ENCODE assay signal across 17 cellular contexts in the genomic region with DNA sequence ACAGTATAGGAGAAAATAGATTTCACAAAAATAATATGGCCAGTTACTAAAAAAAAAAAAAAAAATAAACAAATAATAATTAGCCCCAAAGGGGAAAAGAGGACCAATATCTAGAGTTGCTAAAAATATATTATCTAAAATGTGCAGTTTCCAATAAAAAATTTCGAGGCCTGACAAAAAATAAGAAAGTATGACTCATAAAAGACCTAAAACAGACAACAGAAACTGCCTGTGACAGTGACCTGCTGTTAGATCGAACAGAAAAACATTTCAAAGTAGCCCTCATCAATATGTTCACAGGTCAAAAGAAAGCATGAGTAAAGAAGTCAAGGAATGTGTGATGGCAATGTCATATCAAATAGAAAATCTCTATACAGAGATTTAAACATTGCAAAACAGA. TPM values are rescaled to one million over a fixed set of nuclear protein-coding genes. Genes with fewer than 3 reads are reported as not detected.
A peak's percentile ranks its signal among the peaks of the same experiment; 100 is the strongest.
DNase-seq lines count a peak whose midpoint lies in the region; ATAC-seq and TF ChIP-seq lines count a peak whose summit lies in the region.
"Had no signal": no experiment of that assay in that cellular context is flagged by ENCODE, and none has a peak within 500 bp of the region (broad histone marks: within the 10 kb centered on the region; RNA-seq: fewer than 3 reads in every experiment).

No MANE protein-coding gene starts in this region.

- DNase-seq in mammary epithelial cell, result no peak
- no peak for DNase-seq in activated gamma-delta T cell (lab: John Stamatoyannopoulos, UW)
- no peak for DNase-seq in body of pancreas
- no peak for DNase-seq in osteocyte (ENCODE audit: extremely low spot score, unreplicated experiment)
- DNase-seq: activated CD4-positive, alpha-beta T cell treated with anti-CD3 and anti-CD28 coated beads, Interleukin-2, amount 10 ng/mL, durations not matched to agents 7 days and 5 days; activated naive CD8-positive, alpha-beta T cell treated with anti-CD3 and anti-CD28 coated beads, Interleukin-2, amount 50 U/mL, for 24 hours; activated T-cell treated with anti-CD3 and anti-CD28 coated beads, Interleukin-2, amount 50 U/mL, for 1 hour; cerebellar nuclear complex; NCI-H2029 treated with DMSO at 0.1 percent for 48 hours; NCI-H526 treated with DMSO at 0.1 percent for 48 hours; Right ventricle myocardium superior had no signal

- H3K9me3 ChIP-seq in mammary epithelial cell (replicated peaks; ENCODE audit: insufficient read depth, low read length) (no peaks in the 10 kb centered on the region), body of pancreas (no peaks in the 10 kb centered on the region)

- 21% methylated on average over 2 of the region's 2 CpGs for WGBS in mammary epithelial cell (ENCODE audit: low coverage, missing lambda C conversion rate)
- 59 to 63% methylated on average over 2 of the region's 2 CpGs for WGBS in body of pancreas, 2 donors

- H3K27me3 Mint-ChIP-seq in osteocyte (ENCODE audit: unreplicated experiment), result peaks cover 7% of the 10 kb centered on the region

- H3K36me3 ChIP-seq in mammary epithelial cell (ENCODE audit: insufficient read depth, low read length) (no peaks in the 10 kb centered on the region), body of pancreas (replicated peaks in 1 of 2; ENCODE audit: insufficient read depth in 1 of 2, low read depth in 2 of 2) (no peaks in the 10 kb centered on the region)

- TF ChIP-seq POLR2A in body of pancreas (IDR thresholded peaks at IDR 0.05), result no peak

- no peak overlapping the region for H3K9ac ChIP-seq in mammary epithelial cell (ENCODE audit: insufficient read depth, low read length)

- H3K4me1 ChIP-seq in mammary epithelial cell (ENCODE audit: insufficient read depth, low read length) (no peaks in the 10 kb centered on the region), body of pancreas (no peaks in the 10 kb centered on the region)

- H3K27ac ChIP-seq in mammary epithelial cell (ENCODE audit: insufficient read depth, low read depth, low read length), result no peak overlapping the region
- no peak overlapping the region for H3K27ac ChIP-seq in body of pancreas

- peaks cover 3% of the 10 kb centered on the region for H3K27me3 ChIP-seq in mammary epithelial cell (ENCODE audit: insufficient read depth, low read length)
- no peaks in the 10 kb centered on the region for H3K27me3 ChIP-seq in body of pancreas

- H3K9me3 Mint-ChIP-seq in osteocyte (ENCODE audit: unreplicated experiment), result no peaks in the 10 kb centered on the region
- H3K9me3 Mint-ChIP-seq: activated CD4-positive, alpha-beta T cell treated with anti-CD3 and anti-CD28 coated beads, Interleukin-2, amount 10 ng/mL, durations not matched to agents 7 days and 5 days; activated naive CD8-positive, alpha-beta T cell treated with anti-CD3 and anti-CD28 coated beads, Interleukin-2, amount 50 U/mL, for 24 hours had no signal

- H2AFZ ChIP-seq in mammary epithelial cell (ENCODE audit: low read depth, low read length), result no peak overlapping the region

- TF ChIP-seq CTCF in mammary epithelial cell (conservative IDR thresholded peaks at IDR 0.05 in 1 of 2, IDR thresholded peaks at IDR 0.05 in 1 of 2; ENCODE audit: extremely low read depth in 1 of 2, insufficient read depth in 1 of 2, low read depth in 1 of 2, low read length in 2 of 2) (no peak), body of pancreas (IDR thresholded peaks at IDR 0.05) (no peak), osteocyte (IDR thresholded peaks at IDR 0.05) (no peak)

- no TSS peak for BruUV-seq in mammary epithelial cell (replicated peaks; lab: Mats Ljungman, UMichigan)

- no peaks in the 10 kb centered on the region for H3K36me3 Mint-ChIP-seq in osteocyte (ENCODE audit: unreplicated experiment)
- H3K36me3 Mint-ChIP-seq: natural killer cell treated with Interleukin-12 subunit alpha and Interleukin-12 subunit beta and Interleukin-15 and Interleukin-18, amount 100 ng/mL, for 72 hours had no signal

- ATAC-seq in GM18520 (IDR thresholded peaks at IDR 0.05; ENCODE audit: unreplicated experiment), result peak; percentile 45
- peak; percentile 43 for ATAC-seq in GM21360 (IDR thresholded peaks at IDR 0.05; ENCODE audit: unreplicated experiment)
- peak; percentile 59 for ATAC-seq in HG02852 (IDR thresholded peaks at IDR 0.05; ENCODE audit: unreplicated experiment)
- ATAC-seq in HG03442 (IDR thresholded peaks at IDR 0.05; ENCODE audit: unreplicated experiment), result peak; percentile 43
- no peak for ATAC-seq in body of pancreas
- ATAC-seq: activated naive CD8-positive, alpha-beta T cell treated with anti-CD3 and anti-CD28 coated beads, Interleukin-2, amount 50 U/mL, for 24 hours; natural killer cell treated with Interleukin-12 subunit alpha and Interleukin-12 subunit beta and Interleukin-15 and Interleukin-18, amount 100 ng/mL, for 72 hours had no signal

- CTCF ChIA-PET in mammary epithelial cell (lab: Charles Lee; ENCODE audit: low non-redundant PET), result no interaction called here

- dilution Hi-C loops in mammary epithelial cell (cut with HindIII; ENCODE audit: low sequenced_read_pairs), result no loop called here

- H3K4me3 Mint-ChIP-seq in osteocyte (ENCODE audit: unreplicated experiment), result no peak overlapping the region
- H3K4me3 Mint-ChIP-seq: activated CD4-positive, alpha-beta T cell treated with anti-CD3 and anti-CD28 coated beads, Interleukin-2, amount 10 ng/mL, durations not matched to agents 7 days and 5 days; activated naive CD8-positive, alpha-beta T cell treated with anti-CD3 and anti-CD28 coated beads, Interleukin-2, amount 50 U/mL, for 24 hours; natural killer cell treated with Interleukin-12 subunit alpha and Interleukin-12 subunit beta and Interleukin-15 and Interleukin-18, amount 100 ng/mL, for 72 hours had no signal

- no peak overlapping the region for H3K27ac Mint-ChIP-seq in osteocyte (ENCODE audit: unreplicated experiment)
- H3K27ac Mint-ChIP-seq: activated CD4-positive, alpha-beta T cell treated with anti-CD3 and anti-CD28 coated beads, Interleukin-2, amount 10 ng/mL, durations not matched to agents 7 days and 5 days; activated naive CD8-positive, alpha-beta T cell treated with anti-CD3 and anti-CD28 coated beads, Interleukin-2, amount 50 U/mL, for 24 hours; natural killer cell treated with Interleukin-12 subunit alpha and Interleukin-12 subunit beta and Interleukin-15 and Interleukin-18, amount 100 ng/mL, for 72 hours had no signal

- H4K20me1 ChIP-seq in mammary epithelial cell (ENCODE audit: insufficient read depth, low read length), result no peaks in the 10 kb centered on the region

- peaks cover 6% of the 10 kb centered on the region for H3K4me1 Mint-ChIP-seq in osteocyte (ENCODE audit: unreplicated experiment)
- H3K4me1 Mint-ChIP-seq: activated CD4-positive, alpha-beta T cell treated with anti-CD3 and anti-CD28 coated beads, Interleukin-2, amount 10 ng/mL, durations not matched to agents 7 days and 5 days; activated naive CD8-positive, alpha-beta T cell treated with anti-CD3 and anti-CD28 coated beads, Interleukin-2, amount 50 U/mL, for 24 hours had no signal

- in situ Hi-C loops in mammary epithelial cell (cut with MboI; ENCODE audit: low sequenced_read_pairs in 2 of 2), result no loop called here

- H3K4me2 ChIP-seq in mammary epithelial cell (ENCODE audit: insufficient read depth, low read depth, low read length), result no peak overlapping the region

- H3K4me3 ChIP-seq in mammary epithelial cell (replicated peaks in 1 of 3; ENCODE audit: insufficient read depth in 1 of 3, low read depth in 2 of 3, low read length in 3 of 3) (no peak overlapping the region), body of pancreas (no peak overlapping the region)

- intact Hi-C loops in mammary epithelial cell (cut with micrococcal nuclease) (no loop called here), body of pancreas (cut with DNase I) (no loop called here)

- H3K79me2 ChIP-seq in mammary epithelial cell (ENCODE audit: insufficient read depth, low read length), result no peaks in the 10 kb centered on the region

RNA-seq across cellular contexts. Expression of a gene that starts 11.8 kb away (rescaled TPM):
- total RNA-seq in mammary epithelial cell (1 to 10 TPM; 1.2 to 3.2 TPM), body of pancreas (1 to 10 TPM; 6.9 to 9.9 TPM), osteocyte (13.2 and 14.0 TPM in 2 replicates)
- 0.15 TPM for polyA plus RNA-seq in mammary epithelial cell
- polyA minus RNA-seq in mammary epithelial cell, result not detected
- total RNA-seq: activated CD4-positive, alpha-beta T cell treated with anti-CD3 and anti-CD28 coated beads, Interleukin-2, amount 10 ng/mL, durations not matched to agents 7 days and 5 days; MCF 10A; natural killer cell treated with Interleukin-12 subunit alpha and Interleukin-12 subunit beta and Interleukin-15 and Interleukin-18, amount 100 ng/mL, for 72 hours had no signal
